16 cellular contexts compared by ENCODE assay signal in genomic region chr2:25322313-25322712, GRCh38. TPM values are rescaled to one million over a fixed set of nuclear protein-coding genes. Genes with fewer than 3 reads are reported as not detected.
DNase-seq lines count a peak whose midpoint lies in the region; ATAC-seq, FAIRE-seq and TF ChIP-seq lines count a peak whose summit lies in the region.
"Had no signal": no experiment of that assay in that cellular context is flagged by ENCODE, and none has a peak within 500 bp of the region (broad histone marks: within the 10 kb centered on the region; RNA-seq: fewer than 3 reads in every experiment).

No MANE protein-coding gene starts in this region.

- TF ChIP-seq POLR2A in GM12878 (IDR thresholded peaks at IDR 0.05; ENCODE audit: low read depth, low read length): no peak

- peaks cover 23% of the 10 kb centered on the region for H3K4me1 ChIP-seq in GM12878 (ENCODE audit: control insufficient read depth, insufficient read depth, low read length)
- H3K4me1 ChIP-seq in mesenchymal stem cell (ENCODE audit: control insufficient read depth, insufficient read depth, low read depth, low read length): peaks cover 18% of the 10 kb centered on the region
- H3K4me1 ChIP-seq: Caco-2 had no signal

- H3K14ac ChIP-seq in mesenchymal stem cell (ENCODE audit: low read length in 2 of 2): no peak overlapping the region

- no TSS peak for BruUV-seq in GM12878 (replicated peaks; lab: Mats Ljungman, UMichigan)

- RAD21 ChIA-PET in GM12878 (lab: Charles Lee; ENCODE audit: unreplicated experiment): interaction anchor here (1.7 kb wide), 1 partner anchor 44 kb away, joined by 4 read pairs; no protein-coding TSS in a partner anchor

- H3K79me2 ChIP-seq in GM12878 (ENCODE audit: control insufficient read depth, insufficient read depth, low read length): peaks cover 2% of the 10 kb centered on the region

- H4K91ac ChIP-seq in mesenchymal stem cell (ENCODE audit: low read length): no peak overlapping the region

- CTCF ChIA-PET in activated CD4-positive, alpha-beta memory T cell treated with anti-CD3 and anti-CD28 coated beads, Interleukin-2, amount 10 ng/mL, durations not matched to agents 7 days and 5 days (lab: Charles Lee): interaction anchor here (0.7 to 2.1 kb wide), 4 partner anchors 13 to 440 kb away, joined by 3 to 9 read pairs (median 6); partner anchors contain the start of gene DNMT3A
- CTCF ChIA-PET in GM12878 (lab: Yijun Ruan, JAX): interaction anchor here (1.2 kb wide), 1 partner anchor 244 kb away, joined by 3 read pairs; no protein-coding TSS in a partner anchor

- H4K20me1 ChIP-seq in GM12878 (ENCODE audit: control insufficient read depth, insufficient read depth): no peaks in the 10 kb centered on the region

- POLR2A ChIA-PET in activated CD4-positive, alpha-beta memory T cell treated with anti-CD3 and anti-CD28 coated beads, Interleukin-2, amount 10 ng/mL, durations not matched to agents 7 days and 5 days (lab: Charles Lee): interaction anchor here (0.9 to 3.1 kb wide), 5 partner anchors 11 to 55 kb away, joined by 3 to 12 read pairs (median 5); no protein-coding TSS in a partner anchor
- POLR2A ChIA-PET in GM12878 (lab: Charles Lee): no interaction called here

- no peak overlapping the region for H2BK5ac ChIP-seq in mesenchymal stem cell (ENCODE audit: low read depth, low read length, poor library complexity, severe bottlenecking)

- intact Hi-C loops in GM12878 (cut with micrococcal nuclease; ENCODE audit: unreplicated experiment): no loop called here

- H3K9me3 ChIP-seq in GM12878 (replicated peaks; ENCODE audit: control insufficient read depth, insufficient read depth, low read length) (peaks cover 7% of the 10 kb centered on the region; the same call in 2 of the 3 replicates), mesenchymal stem cell (ENCODE audit: control insufficient read depth, low read length) (peaks cover 8% of the 10 kb centered on the region)
- H3K9me3 ChIP-seq: Caco-2, HAP-1 had no signal

- no peak for TF ChIP-seq EP300 in GM12878 (IDR thresholded peaks at IDR 0.05; ENCODE audit: borderline replicate concordance in 1 of 2, control insufficient read depth in 1 of 2, low read depth in 2 of 2, low read length in 2 of 2)

- peak; percentile 36 for DNase-seq in activated naive CD4-positive, alpha-beta T cell treated with Interleukin-2 at 50 U/mL for 16 hours
- no peak for DNase-seq in activated naive CD4-positive, alpha-beta T cell (lab: John Stamatoyannopoulos, UW)
- no peak for DNase-seq in activated CD4-positive, alpha-beta memory T cell treated with anti-CD3 and anti-CD28 coated beads, Interleukin-2, amount 10 ng/mL, durations not matched to agents 7 days and 5 days
- DNase-seq in GM12878 (ENCODE audit: low read depth, low spot score) (no peak), ACHN (no peak), mesenchymal stem cell (no peak)
- peak; percentile 50 for DNase-seq in stimulated activated CD4-positive, alpha-beta T cell treated with anti-CD3 and anti-CD28 coated beads, Interleukin-4, amount 100 ng/mL, for 24 hours
- DNase-seq: Caco-2, kidney, NCI-H1694 treated with DMSO at 0.1 percent for 48 hours, NCI-H510A, sigmoid colon had no signal

- H3K4me2 ChIP-seq in GM12878 (ENCODE audit: control insufficient read depth, insufficient read depth) (no peak overlapping the region), mesenchymal stem cell (ENCODE audit: low read length, poor library complexity, severe bottlenecking) (no peak overlapping the region)

- peak overlapping the region; percentile 70 for H3K4me3 Mint-ChIP-seq in activated CD4-positive, alpha-beta memory T cell treated with anti-CD3 and anti-CD28 coated beads, Interleukin-2, amount 10 ng/mL, durations not matched to agents 7 days and 5 days
- H3K4me3 Mint-ChIP-seq: mesothelial cell of epicardium had no signal

- no peaks in the 10 kb centered on the region for H3K27me3 Mint-ChIP-seq in activated CD4-positive, alpha-beta memory T cell treated with anti-CD3 and anti-CD28 coated beads, Interleukin-2, amount 10 ng/mL, durations not matched to agents 7 days and 5 days

- in situ Hi-C loops in GM12878 (cut with MboI) (no loop called here), ACHN (cut with HindIII; ENCODE audit: low pct_ligation_motif_present, low pct_unique_long_range_greater_than_20kb, low sequenced_read_pairs) (no loop called here)

- no peak for TF ChIP-seq CTCF in GM12878 (IDR thresholded peaks at IDR 0.05 in 2 of 3, conservative IDR thresholded peaks at IDR 0.05 in 1 of 3; ENCODE audit: control insufficient read depth in 2 of 3, extremely low read depth in 1 of 3, insufficient read depth in 1 of 3, low read depth in 3 of 3, low read length in 3 of 3)

- SMC1A ChIA-PET in GM12878 (lab: Charles Lee; ENCODE audit: uncharacterized antibody, unreplicated experiment): interaction anchor here (4.3 kb wide), 1 partner anchor 13 kb away, joined by 19 read pairs; no protein-coding TSS in a partner anchor

- no peak for FAIRE-seq in GM12878 (lab: Jason Lieb, UNC)
- FAIRE-seq: kidney had no signal

- H3K9me3 Mint-ChIP-seq in activated CD4-positive, alpha-beta memory T cell treated with anti-CD3 and anti-CD28 coated beads, Interleukin-2, amount 10 ng/mL, durations not matched to agents 7 days and 5 days: peaks cover 20% of the 10 kb centered on the region

- no peak overlapping the region for H3K27ac Mint-ChIP-seq in activated CD4-positive, alpha-beta memory T cell treated with anti-CD3 and anti-CD28 coated beads, Interleukin-2, amount 10 ng/mL, durations not matched to agents 7 days and 5 days

- H2AFZ ChIP-seq in GM12878 (ENCODE audit: control insufficient read depth, low read depth, low read length) (no peak overlapping the region), mesenchymal stem cell (ENCODE audit: low read depth, low read length) (no peak overlapping the region)

- no peak overlapping the region for H2AK5ac ChIP-seq in mesenchymal stem cell (ENCODE audit: low read length, severe bottlenecking)

- H3K9ac ChIP-seq in GM12878 (ENCODE audit: control insufficient read depth, insufficient read depth, low read length) (no peak overlapping the region), mesenchymal stem cell (ENCODE audit: low read length) (no peak overlapping the region)

- H3K27me3 ChIP-seq in GM12878 (replicated peaks in 1 of 2; ENCODE audit: control insufficient read depth in 2 of 2, insufficient read depth in 2 of 2, low read length in 1 of 2) (no peaks in the 10 kb centered on the region), mesenchymal stem cell (ENCODE audit: control insufficient read depth in 1 of 2, insufficient read depth in 1 of 2, low read length in 2 of 2) (no peaks in the 10 kb centered on the region)
- H3K27me3 ChIP-seq: sigmoid colon had no signal

- H3K36me3 Mint-ChIP-seq in activated CD4-positive, alpha-beta memory T cell treated with anti-CD3 and anti-CD28 coated beads, Interleukin-2, amount 10 ng/mL, durations not matched to agents 7 days and 5 days (ENCODE audit: low read depth): peaks cover 24% of the 10 kb centered on the region

- H3K4me1 Mint-ChIP-seq in activated CD4-positive, alpha-beta memory T cell treated with anti-CD3 and anti-CD28 coated beads, Interleukin-2, amount 10 ng/mL, durations not matched to agents 7 days and 5 days: peaks cover 33% of the 10 kb centered on the region

- no peak overlapping the region for H3K4me3 ChIP-seq in GM12878
- H3K4me3 ChIP-seq in mesenchymal stem cell (ENCODE audit: insufficient read depth in 1 of 2, low read depth in 1 of 2, low read length in 2 of 2): no peak overlapping the region
- H3K4me3 ChIP-seq: HAP-1, sigmoid colon, SK-N-MC had no signal

- peaks cover 45% of the 10 kb centered on the region for H3K79me1 ChIP-seq in mesenchymal stem cell (replicated peaks; ENCODE audit: low read length, poor library complexity, severe bottlenecking)

- 56% methylated on average over 7 of the region's 9 CpGs for WGBS in GM12878 (ENCODE audit: insufficient coverage, insufficient replicate concordance, low lambda C conversion rate, missing lambda C conversion rate)
- 92% methylated on average over 9 of the region's 9 CpGs for WGBS in mesenchymal stem cell

- peak overlapping the region in 1 of 2 experiments; percentile 56 for H2BK12ac ChIP-seq in mesenchymal stem cell (ENCODE audit: low read length in 2 of 2)

- H2BK120ac ChIP-seq in mesenchymal stem cell (ENCODE audit: low read depth, low read length): no peak overlapping the region

- TF ChIP-seq RAD21 in GM12878 (IDR thresholded peaks at IDR 0.05; ENCODE audit: insufficient read depth, low read depth, low read length): no peak

- H3K27ac ChIP-seq in GM12878 (ENCODE audit: control insufficient read depth, insufficient read depth) (no peak overlapping the region), mesenchymal stem cell (ENCODE audit: low read length, poor library complexity, severe bottlenecking) (no peak overlapping the region)
- H3K27ac ChIP-seq: SK-N-MC had no signal

- no peak overlapping the region for H4K8ac ChIP-seq in mesenchymal stem cell (ENCODE audit: low read length)

- H2BK15ac ChIP-seq in mesenchymal stem cell (ENCODE audit: low read depth, poor library complexity, severe bottlenecking): no peak overlapping the region

- H3K23ac ChIP-seq in mesenchymal stem cell (ENCODE audit: low read length in 2 of 2): no peak overlapping the region

- H3K18ac ChIP-seq in mesenchymal stem cell (ENCODE audit: low read depth in 1 of 2, low read length in 2 of 2): no peak overlapping the region

- H3K36me3 ChIP-seq in GM12878 (ENCODE audit: control insufficient read depth in 2 of 2, insufficient read depth in 2 of 2, low read length in 1 of 2) (peaks cover 3 to 5% of the 10 kb centered on the region in 2 experiments; a peak in 3 of 4 replicates), mesenchymal stem cell (ENCODE audit: control insufficient read depth in 1 of 2, insufficient read depth in 2 of 2, low read depth in 1 of 2, low read length in 2 of 2) (peaks cover 9 to 10% of the 10 kb centered on the region in 2 experiments)
- H3K36me3 ChIP-seq: HAP-1 had no signal

- no peak overlapping the region for H3K4ac ChIP-seq in mesenchymal stem cell (ENCODE audit: low read depth in 1 of 2, low read length in 2 of 2)

- ATAC-seq in GM12878: no peak
- no peak for ATAC-seq in esophagus mucosa

RNA-seq across cellular contexts. Expression of gene DNMT3A, which starts 19.4 kb away (rescaled TPM):
- 10 to 100 TPM; 43.2 to 45.5 TPM for total RNA-seq in activated CD4-positive, alpha-beta memory T cell treated with anti-CD3 and anti-CD28 coated beads, Interleukin-2, amount 10 ng/mL, durations not matched to agents 7 days and 5 days
- 87.0 and 94.0 TPM in 2 replicates for total RNA-seq in GM12878 (2013; cell fraction: nucleolus; rRNA removed)
- total RNA-seq in GM12878 (2014; rRNA removed): 18.1 and 28.1 TPM in 2 replicates
- total RNA-seq in GM12878 (2014; rRNA removed; fragmentation: Illumina TruSeq; extraction: Trizol): 17.7 and 18.5 TPM in 2 replicates
- total RNA-seq in GM12878 (2021): 47.8 and 51.6 TPM in 2 replicates
- 9.7 TPM for polyA plus RNA-seq in GM12878 (2011; ENCODE audit: low read depth)
- polyA plus RNA-seq in GM12878 (2011; rRNA removed): 4.9 and 7.4 TPM in 2 replicates
- polyA plus RNA-seq in GM12878 (2011; cell fraction: cytosol; rRNA removed): 8.9 and 11.4 TPM in 2 replicates
- 27.4 and 39.0 TPM in 2 replicates for polyA plus RNA-seq in GM12878 (2011; cell fraction: nucleus; rRNA removed)
- polyA plus RNA-seq in GM12878 (2012): 17.3 and 21.3 TPM in 2 replicates
- 10.1 and 15.7 TPM in 2 replicates for polyA plus RNA-seq in GM12878 (2014; fragmentation: Illumina TruSeq; extraction: Trizol)
- polyA plus RNA-seq in GM12878 (2014; fragmentation: Nextera tagmentation; extraction: Ambion mirVana): 10 to 100 TPM; 11.1 to 29.9 TPM
- polyA plus RNA-seq in GM12878 (2014; rRNA removed): 24.5 and 25.4 TPM in 2 replicates
- polyA plus RNA-seq in GM12878 (2016; fragmentation: Nextera tagmentation; extraction: Ambion mirVana): 10 to 100 TPM; 12.3 to 16.3 TPM
- polyA minus RNA-seq in GM12878 (2011; rRNA and poly(A)+ RNA removed): 24.2 and 40.7 TPM in 2 replicates
- 7.3 and 19.0 TPM in 2 replicates for polyA minus RNA-seq in GM12878 (2011; cell fraction: cytosol; rRNA and poly(A)+ RNA removed)
- polyA minus RNA-seq in GM12878 (2011; cell fraction: nucleus; rRNA and poly(A)+ RNA removed): 17.5 and 40.3 TPM in 2 replicates
- total RNA-seq in esophagus mucosa: 9.5 TPM
- polyA plus RNA-seq in mesenchymal stem cell (2013, experiment 1 of 2): 10.8 TPM
- polyA plus RNA-seq in mesenchymal stem cell (2013, experiment 2 of 2): 10.1 TPM

Comparison
In these comparisons a context has a peak if more than half of its experiments do, and no peak if none do; other contexts are left out.
1. DNase-seq: peak in activated naive CD4-positive, alpha-beta T cell treated with Interleukin-2 at 50 U/mL for 16 hours (single experiment) and stimulated activated CD4-positive, alpha-beta T cell treated with anti-CD3 and anti-CD28 coated beads, Interleukin-4, amount 100 ng/mL, for 24 hours (single experiment); none in activated naive CD4-positive, alpha-beta T cell (0 of 4), activated CD4-positive, alpha-beta memory T cell treated with anti-CD3 and anti-CD28 coated beads, Interleukin-2, amount 10 ng/mL, durations not matched to agents 7 days and 5 days (single experiment), GM12878 (single experiment), ACHN (single experiment) and mesenchymal stem cell (single experiment).